Comparison of ENCODE assay signal across 28 cellular contexts in the genomic region with DNA sequence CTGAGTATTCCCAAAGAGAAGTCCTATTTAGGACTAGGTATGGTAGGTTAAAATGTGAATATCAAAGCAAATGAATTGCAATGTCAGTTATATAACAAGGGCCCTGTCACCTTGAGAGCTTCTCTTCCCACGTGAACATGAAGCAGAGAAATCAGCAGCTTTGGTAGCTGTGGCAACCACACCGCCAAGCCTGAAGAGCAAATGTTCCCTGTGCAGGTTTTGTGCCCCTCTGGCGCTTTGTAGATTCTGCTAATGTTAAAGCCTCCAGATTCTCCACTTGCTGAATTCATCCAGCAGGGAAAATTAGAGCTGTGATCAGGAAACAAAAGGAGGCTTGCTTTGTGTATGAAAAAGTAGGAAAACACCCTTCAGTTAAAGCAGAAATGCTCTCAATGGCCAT.
A peak's percentile ranks its signal among the peaks of the same experiment; 100 is the strongest.
DNase-seq lines count a peak whose midpoint lies in the region; ATAC-seq and TF ChIP-seq lines count a peak whose summit lies in the region.
"Had no signal": no experiment of that assay in that cellular context is flagged by ENCODE, and none has a peak within 500 bp of the region (broad histone marks: within the 10 kb centered on the region; RNA-seq: fewer than 3 reads in every experiment).

No MANE protein-coding gene starts in this region.

- no peaks in the 10 kb centered on the region for H3K9me3 ChIP-seq in endodermal cell (ENCODE audit: control insufficient read depth, low read length)
- H3K9me3 ChIP-seq in left lung = no peaks in the 10 kb centered on the region
- no peaks in the 10 kb centered on the region for H3K9me3 ChIP-seq in heart right ventricle
- H3K9me3 ChIP-seq: heart left ventricle, lower lobe of right lung had no signal

- H3K9me3 Mint-ChIP-seq in endodermal cell = no peaks in the 10 kb centered on the region
- H3K9me3 Mint-ChIP-seq: activated T-cell treated with anti-CD3 and anti-CD28 coated beads, Interleukin-2, amount 50 U/mL, for 72 hours; dendritic cell treated with granulocyte-macrophage colony-stimulating factor and Interleukin-4, amounts not matched to agents 40 ng/mL and 50 ng/mL, for 4 days had no signal

- no peaks in the 10 kb centered on the region for H3K27me3 Mint-ChIP-seq in endodermal cell (ENCODE audit: insufficient read depth)
- H3K27me3 Mint-ChIP-seq: dendritic cell treated with granulocyte-macrophage colony-stimulating factor and Interleukin-4, amounts not matched to agents 40 ng/mL and 50 ng/mL, for 4 days; type B pancreatic cell had no signal

- H3K36me3 ChIP-seq in endodermal cell (ENCODE audit: control insufficient read depth, insufficient read depth, low read length) (no peaks in the 10 kb centered on the region), left lung (no peaks in the 10 kb centered on the region), heart right ventricle (no peaks in the 10 kb centered on the region)
- H3K36me3 ChIP-seq: heart left ventricle, lower lobe of right lung had no signal

- H3K4me1 Mint-ChIP-seq in endodermal cell = no peaks in the 10 kb centered on the region
- H3K4me1 Mint-ChIP-seq: natural killer cell, T-helper 17 cell had no signal

- no peak overlapping the region for H3K4me3 Mint-ChIP-seq in endodermal cell
- H3K4me3 Mint-ChIP-seq: activated T-cell treated with anti-CD3 and anti-CD28 coated beads, Interleukin-2, amount 50 U/mL, for 72 hours; dendritic cell treated with granulocyte-macrophage colony-stimulating factor and Interleukin-4, amounts not matched to agents 40 ng/mL and 50 ng/mL, for 4 days; natural killer cell; T-helper 17 cell; type B pancreatic cell had no signal

- no peak overlapping the region for H3K9ac ChIP-seq in endodermal cell (ENCODE audit: extremely low read depth, low read length, poor library complexity, severe bottlenecking)

- TF ChIP-seq CTCF in endodermal cell (conservative IDR thresholded peaks at IDR 0.05) (no peak), left lung (IDR thresholded peaks at IDR 0.05) (no peak), heart right ventricle (IDR thresholded peaks at IDR 0.05) (no peak)

- H3K4me1 ChIP-seq in endodermal cell (ENCODE audit: control insufficient read depth, insufficient read depth, low read length) (no peaks in the 10 kb centered on the region), left lung (no peaks in the 10 kb centered on the region), heart right ventricle (no peaks in the 10 kb centered on the region)
- H3K4me1 ChIP-seq: heart left ventricle, lower lobe of right lung had no signal

- H3K27ac ChIP-seq in endodermal cell (ENCODE audit: low read depth, low read length) = peak overlapping the region; percentile 17
- H3K27ac ChIP-seq in left lung = no peak overlapping the region
- H3K27ac ChIP-seq in heart right ventricle = no peak overlapping the region
- H3K27ac ChIP-seq: C4-2B, heart left ventricle, lower lobe of right lung, skin epidermis had no signal

- WGBS in endodermal cell (ENCODE audit: insufficient coverage in 1 of 2, insufficient read length in 1 of 2), 2 experiments = 84 to 88% methylated on average over 3 of the region's 3 CpGs
- 74% methylated on average over 3 of the region's 3 CpGs for WGBS in heart right ventricle, 2 donors

- peak; percentile 21 for DNase-seq in DMS153 (lab: John Stamatoyannopoulos, UW)
- DNase-seq in DMS153 treated with DMSO at 0.1 percent for 48 hours (lab: John Stamatoyannopoulos, UW; ENCODE audit: unreplicated experiment) = no peak
- DNase-seq in NCI-H2227 treated with DMSO at 0.1 percent for 48 hours (lab: John Stamatoyannopoulos, UW) = peak; percentile 23
- no peak for DNase-seq in endodermal cell
- peak; percentile 76 for DNase-seq in putamen (ENCODE audit: low spot score)
- no peak for DNase-seq in left lung
- no peak for DNase-seq in heart right ventricle
- DNase-seq: 8988T; activated CD4-positive, alpha-beta T cell treated with anti-CD3 and anti-CD28 coated beads, Interleukin-2, amount 50 U/mL, for 48 hours; activated naive CD4-positive, alpha-beta T cell treated with Interleukin-2 at 50 U/mL for 16 hours; activated T-cell treated with anti-CD3 and anti-CD28 coated beads, Interleukin-2, amount 50 U/mL, for 72 hours; central memory CD4-positive, alpha-beta T cell; heart left ventricle; kidney glomerular epithelial cell; lower lobe of right lung; natural killer cell; NCI-H187 treated with DMSO at 0.1 percent for 48 hours; NCI-H510A; retina; Right ventricle myocardium superior; stimulated activated naive CD4-positive, alpha-beta T cell; T-helper 17 cell had no signal

- no peak for ATAC-seq in GM21526 (IDR thresholded peaks at IDR 0.05; ENCODE audit: low FRiP score, unreplicated experiment)
- no peak for ATAC-seq in left lung
- no peak for ATAC-seq in heart right ventricle
- ATAC-seq: activated T-cell treated with anti-CD3 and anti-CD28 coated beads, Interleukin-2, amount 50 U/mL, for 72 hours; esophagus mucosa; heart left ventricle; lower lobe of right lung; natural killer cell; T-helper 17 cell had no signal

- H3K27me3 ChIP-seq in endodermal cell (ENCODE audit: control insufficient read depth, insufficient read depth, low read length, poor library complexity, severe bottlenecking) (no peaks in the 10 kb centered on the region), left lung (no peaks in the 10 kb centered on the region), heart right ventricle (no peaks in the 10 kb centered on the region)

- intact Hi-C loops in left lung (cut with DNase I) = no loop called here
- intact Hi-C loops in heart right ventricle (cut with DNase I) = no loop called here

- H3K4me3 ChIP-seq in endodermal cell (ENCODE audit: low read length) (no peak overlapping the region), left lung (no peak overlapping the region), heart right ventricle (no peak overlapping the region)
- H3K4me3 ChIP-seq: heart left ventricle, lower lobe of right lung, skin epidermis had no signal

- no peak overlapping the region for H3K27ac Mint-ChIP-seq in endodermal cell
- H3K27ac Mint-ChIP-seq: activated T-cell treated with anti-CD3 and anti-CD28 coated beads, Interleukin-2, amount 50 U/mL, for 72 hours; dendritic cell treated with granulocyte-macrophage colony-stimulating factor and Interleukin-4, amounts not matched to agents 40 ng/mL and 50 ng/mL, for 4 days; natural killer cell; T-helper 17 cell; type B pancreatic cell had no signal

- H3K36me3 Mint-ChIP-seq in endodermal cell (ENCODE audit: low read depth) = no peaks in the 10 kb centered on the region
- H3K36me3 Mint-ChIP-seq: natural killer cell, type B pancreatic cell had no signal

Comparison
In these comparisons a context has a peak if more than half of its experiments do, and no peak if none do; other contexts are left out.
1. DNase-seq: peak in DMS153 (single experiment), NCI-H2227 treated with DMSO at 0.1 percent for 48 hours (single experiment) and putamen (single experiment); none in DMS153 treated with DMSO at 0.1 percent for 48 hours (single experiment), endodermal cell (single experiment), left lung (0 of 2) and heart right ventricle (0 of 2).